12 cellular contexts compared by ENCODE assay signal in genomic region chr19:51124729-51125128, GRCh38. TPM values are rescaled to one million over a fixed set of nuclear protein-coding genes. Genes with fewer than 3 reads are reported as not detected.
DNase-seq lines count a peak whose midpoint lies in the region; ATAC-seq and TF ChIP-seq lines count a peak whose summit lies in the region.
"Had no signal": no experiment of that assay in that cellular context is flagged by ENCODE, and none has a peak within 500 bp of the region (broad histone marks: within the 10 kb centered on the region; RNA-seq: fewer than 3 reads in every experiment).

Gene SIGLEC9 (plus strand): TSS chr19:51124906. CDS start chr19:51124975, 69 bp downstream.

- H3K36me3 ChIP-seq in CD4-positive, alpha-beta memory T cell (ENCODE audit: insufficient read depth, low read length) = no peaks in the 10 kb centered on the region
- peaks cover 0 to 6% (median 0%) of the 10 kb centered on the region in 9 donors for H3K36me3 ChIP-seq in heart left ventricle

- no peaks in the 10 kb centered on the region for H3K9me3 ChIP-seq in CD4-positive, alpha-beta memory T cell (ENCODE audit: control insufficient read depth in 1 of 2, low read length in 2 of 2)
- H3K9me3 ChIP-seq in heart left ventricle = no peaks in the 10 kb centered on the region

- peak in 1 of 2 donors; percentile 33 for TF ChIP-seq POLR2A in heart left ventricle (IDR thresholded peaks at IDR 0.05)

- peak within 1 kb of the TSS; percentile 81 to 94 (median 92) for H3K27ac Mint-ChIP-seq in CD4-positive, alpha-beta memory T cell
- H3K27ac Mint-ChIP-seq in nephron progenitor cell = no peak within 1 kb of the TSS

- no peak for TF ChIP-seq CTCF in heart left ventricle (IDR thresholded peaks at IDR 0.05)
- no peak for TF ChIP-seq CTCF in nephron progenitor cell (IDR thresholded peaks at IDR 0.05)

- ATAC-seq in heart left ventricle = peak; percentile 18 to 64 (median 48)
- ATAC-seq in GM21526 (IDR thresholded peaks at IDR 0.05; ENCODE audit: low FRiP score, unreplicated experiment) = no peak
- no peak for ATAC-seq in GM21360 (IDR thresholded peaks at IDR 0.05; ENCODE audit: unreplicated experiment)

- H3K27ac ChIP-seq in CD4-positive, alpha-beta memory T cell (ENCODE audit: low read depth, low read length) = peak within 1 kb of the TSS; percentile 22
- peak within 1 kb of the TSS in 11 of 12 donors; percentile 4 to 95 (median 35) for H3K27ac ChIP-seq in heart left ventricle

- no peak for DNase-seq in CD4-positive, alpha-beta memory T cell
- DNase-seq in UCSD-AML1 (lab: John Stamatoyannopoulos, UW; ENCODE audit: unreplicated experiment) (peak; percentile 50), heart left ventricle (peak; percentile 45 to 84 (median 67)), posterior vena cava (ENCODE audit: low spot score) (peak; percentile 89), nephron progenitor cell (no peak), HuH-7 (ENCODE audit: low spot score) (no peak)
- DNase-seq: dermis blood vessel endothelial cell, DMS79 treated with DMSO at 0.1 percent for 48 hours, NCI-H2081 had no signal

- peaks cover 0 to 4% (median 0%) of the 10 kb centered on the region in 8 donors for H3K9me3 Mint-ChIP-seq in CD4-positive, alpha-beta memory T cell
- H3K9me3 Mint-ChIP-seq in nephron progenitor cell = no peaks in the 10 kb centered on the region

- H3K27me3 Mint-ChIP-seq in CD4-positive, alpha-beta memory T cell = no peaks in the 10 kb centered on the region
- H3K27me3 Mint-ChIP-seq in nephron progenitor cell (ENCODE audit: low read depth, poor library complexity) = peaks cover 36% of the 10 kb centered on the region

- H3K36me3 Mint-ChIP-seq in CD4-positive, alpha-beta memory T cell = peaks cover 5 to 6% of the 10 kb centered on the region in 2 donors
- no peaks in the 10 kb centered on the region for H3K36me3 Mint-ChIP-seq in nephron progenitor cell (ENCODE audit: low read depth)

- intact Hi-C loops in CD4-positive, alpha-beta memory T cell (cut with micrococcal nuclease) = no loop called here
- intact Hi-C loops in heart left ventricle (cut with DNase I) (no loop called here), posterior vena cava (cut with DNase I) (loop anchor here in 1 of 2 donors (2.0 kb wide), 1 partner anchor 18 kb away; the partner anchor contains the start of gene SIGLEC7)

- CTCF ChIA-PET in CD4-positive, alpha-beta memory T cell (lab: Charles Lee; ENCODE audit: partially characterized antibody) = interaction anchor here (1.5 kb wide), 1 partner anchor 24 kb away, joined by 3 read pairs; no protein-coding TSS in a partner anchor

- peaks cover 51 to 90% (median 69%) of the 10 kb centered on the region in 4 donors for H3K4me1 Mint-ChIP-seq in CD4-positive, alpha-beta memory T cell
- H3K4me1 Mint-ChIP-seq in nephron progenitor cell = peaks cover 16% of the 10 kb centered on the region

- H3K4me3 ChIP-seq in CD4-positive, alpha-beta memory T cell (ENCODE audit: low read length in 2 of 2) = peak within 1 kb of the TSS; percentile 37 to 43
- peak within 1 kb of the TSS in 9 of 12 donors; percentile 5 to 60 (median 24) for H3K4me3 ChIP-seq in heart left ventricle

- WGBS in heart left ventricle, 4 donors = 56 to 68% (median 61%) methylated on average over 7 to 14 of the region's 14 CpGs

- H3K4me3 Mint-ChIP-seq in CD4-positive, alpha-beta memory T cell = peak within 1 kb of the TSS; percentile 57 to 87 (median 84)
- no peak within 1 kb of the TSS for H3K4me3 Mint-ChIP-seq in nephron progenitor cell

- peaks cover 78% of the 10 kb centered on the region for H3K4me1 ChIP-seq in CD4-positive, alpha-beta memory T cell (ENCODE audit: insufficient read depth, low read length)
- peaks cover 0 to 88% (median 0%) of the 10 kb centered on the region in 12 donors for H3K4me1 ChIP-seq in heart left ventricle

- POLR2A ChIA-PET in CD4-positive, alpha-beta memory T cell (lab: Charles Lee; ENCODE audit: partially characterized antibody) = interaction anchor here (1.1 to 1.8 kb wide), 2 partner anchors 7 to 9 kb away, joined by 4 to 6 read pairs; no protein-coding TSS in a partner anchor

- H3K27me3 ChIP-seq in CD4-positive, alpha-beta memory T cell (ENCODE audit: insufficient read depth, low read length) = no peaks in the 10 kb centered on the region
- peaks cover 0 to 27% (median 0%) of the 10 kb centered on the region in 9 donors for H3K27me3 ChIP-seq in heart left ventricle

RNA-seq across cellular contexts. Expression of gene SIGLEC9, which starts in this region (rescaled TPM):
- 1 to 10 TPM; 3.4 to 3.9 TPM for total RNA-seq in CD4-positive, alpha-beta memory T cell
- polyA plus RNA-seq in CD4-positive, alpha-beta memory T cell = 1 to 10 TPM; 2.4 to 2.6 TPM
- total RNA-seq in heart left ventricle (10 to 100 TPM in 1 of 9 donors, 1 to 10 TPM in 6, under 1 TPM in 2; 0.35 to 18.5 (median 1.7) TPM), posterior vena cava (10 to 100 TPM in 1 of 2 donors, 1 to 10 TPM in 1; 8.7 to 12.6 TPM)
- 1 to 10 TPM in 1 of 2 donors, under 1 TPM in 1; 0.27 to 2.0 TPM for polyA plus RNA-seq in heart left ventricle
- total RNA-seq: dermis blood vessel endothelial cell, osteocyte had no signal

Comparison
In these comparisons a context has a peak if more than half of its experiments do, and no peak if none do; other contexts are left out.
1. DNase-seq: peak in UCSD-AML1 (single experiment), heart left ventricle (5 of 5) and posterior vena cava (single experiment); none in CD4-positive, alpha-beta memory T cell (0 of 5), nephron progenitor cell (single experiment) and HuH-7 (single experiment).
2. ATAC-seq: peak in heart left ventricle (4 of 4); none in GM21526 (single experiment) and GM21360 (single experiment).